In genomic region chr1:21065851-21066250, GRCh38 we compare ENCODE assay signal across 20 cellular contexts.
DNase-seq lines count a peak whose midpoint lies in the region; ATAC-seq and TF ChIP-seq lines count a peak whose summit lies in the region.
"Had no signal": no experiment of that assay in that cellular context is flagged by ENCODE, and none has a peak within 500 bp of the region (broad histone marks: within the 10 kb centered on the region; RNA-seq: fewer than 3 reads in every experiment).

No MANE protein-coding gene starts in this region.

- H2AFZ ChIP-seq in Karpas-422 (ENCODE audit: low read length) (no peak overlapping the region), smooth muscle cell (ENCODE audit: low read depth) (no peak overlapping the region)

- in situ Hi-C loops in Panc1 (cut with HindIII; ENCODE audit: low pct_unique_long_range_greater_than_20kb, low sequenced_read_pairs): no loop called here

- BruUV-seq in Panc1 (replicated peaks; lab: Mats Ljungman, UMichigan): TSS peak; percentile 4

- H3K27me3 ChIP-seq in Karpas-422 (ENCODE audit: low read length) (no peaks in the 10 kb centered on the region), Panc1 (ENCODE audit: control insufficient read depth, insufficient read depth, low read length) (no peaks in the 10 kb centered on the region), smooth muscle cell (ENCODE audit: low read depth) (no peaks in the 10 kb centered on the region), right lobe of liver (no peaks in the 10 kb centered on the region)
- H3K27me3 ChIP-seq: BLaER1 treated with 17β-estradiol and CSF1 and Interleukin-3, amounts not matched to agents 10 nM and 100 nM had no signal

- no peak for TF ChIP-seq POLR2A in right lobe of liver (IDR thresholded peaks at IDR 0.05)

- DNase-seq in Karpas-422 (no peak), Panc1 (ENCODE audit: low read depth, low spot score) (no peak), kidney glomerular epithelial cell (lab: John Stamatoyannopoulos, UW) (peak; percentile 39), smooth muscle cell (lab: John Stamatoyannopoulos, UW; ENCODE audit: unreplicated experiment) (no peak), right lobe of liver (no peak)
- DNase-seq: AML-193; Caco-2; Calu3; CD4-positive, alpha-beta T cell; CD8-positive, alpha-beta T cell; DMS79 treated with DMSO at 0.1 percent for 48 hours; GDM1 had no signal

- POLR2A ChIA-PET in Panc1 (lab: Charles Lee): interaction anchor here (0.5 kb wide), 1 partner anchor 58 kb away, joined by 3 read pairs; no protein-coding TSS in a partner anchor

- peak overlapping the region; percentile 47 for H3K27ac ChIP-seq in Karpas-422 (ENCODE audit: low read length)
- H3K27ac ChIP-seq in Panc1 (ENCODE audit: low read length): no peak overlapping the region
- H3K27ac ChIP-seq in smooth muscle cell (ENCODE audit: low read depth): no peak overlapping the region
- H3K27ac ChIP-seq in right lobe of liver: no peak overlapping the region
- H3K27ac ChIP-seq: 22Rv1; A549; BLaER1 treated with 17β-estradiol and CSF1 and Interleukin-3, amounts not matched to agents 10 nM and 100 nM; C4-2B had no signal

- H3K4me3 ChIP-seq in Karpas-422 (ENCODE audit: low read length) (no peak overlapping the region), Panc1 (ENCODE audit: low read depth in 2 of 2, low read length in 2 of 2) (no peak overlapping the region), smooth muscle cell (no peak overlapping the region), right lobe of liver (no peak overlapping the region)
- H3K4me3 ChIP-seq: A549; BLaER1 treated with 17β-estradiol and CSF1 and Interleukin-3, amounts not matched to agents 10 nM and 100 nM; GM12878 had no signal

- peaks cover 9% of the 10 kb centered on the region; the same call in 1 of the 2 replicates for H3K36me3 ChIP-seq in Karpas-422 (ENCODE audit: insufficient read depth, low read length)
- no peaks in the 10 kb centered on the region for H3K36me3 ChIP-seq in Panc1 (ENCODE audit: control insufficient read depth, insufficient read depth, low read length)
- no peaks in the 10 kb centered on the region for H3K36me3 ChIP-seq in smooth muscle cell (ENCODE audit: low read depth)
- no peaks in the 10 kb centered on the region for H3K36me3 ChIP-seq in right lobe of liver

- intact Hi-C loops in Panc1 (cut with micrococcal nuclease; ENCODE audit: unreplicated experiment): no loop called here
- intact Hi-C loops in right lobe of liver (cut with DNase I): no loop called here

- peaks cover 19% of the 10 kb centered on the region for H3F3A ChIP-seq in smooth muscle cell (ENCODE audit: low read depth)

- H3K79me2 ChIP-seq in Karpas-422 (ENCODE audit: low read length) (peaks cover 79% of the 10 kb centered on the region), smooth muscle cell (ENCODE audit: low read depth) (peaks cover 23% of the 10 kb centered on the region)

- WGBS in smooth muscle cell (ENCODE audit: low lambda C conversion rate): 80% methylated on average over 2 of the region's 2 CpGs
- WGBS in right lobe of liver (ENCODE audit: insufficient coverage, low coverage, low lambda C conversion rate, missing lambda C conversion rate): 94% methylated on average over 2 of the region's 2 CpGs

- H3K4me1 ChIP-seq in Karpas-422 (ENCODE audit: low read length) (peaks cover 47% of the 10 kb centered on the region), Panc1 (ENCODE audit: control insufficient read depth, insufficient read depth, low read length) (peaks cover 10% of the 10 kb centered on the region), smooth muscle cell (ENCODE audit: low read depth) (peaks cover 21% of the 10 kb centered on the region), right lobe of liver (peaks cover 0 to 13% (median 0%) of the 10 kb centered on the region in 4 donors)
- H3K4me1 ChIP-seq: Caco-2 had no signal

- no peaks in the 10 kb centered on the region for H3K9me2 ChIP-seq in Karpas-422 (replicated peaks; ENCODE audit: insufficient read depth, low read length)

- no peak for ATAC-seq in Panc1
- no peak for ATAC-seq in HG03095 (IDR thresholded peaks at IDR 0.05; ENCODE audit: unreplicated experiment)
- no peak for ATAC-seq in right lobe of liver
- ATAC-seq in HG03139 (IDR thresholded peaks at IDR 0.05; ENCODE audit: unreplicated experiment): no peak
- ATAC-seq in GM18873 (IDR thresholded peaks at IDR 0.05; ENCODE audit: low FRiP score, unreplicated experiment): no peak
- ATAC-seq: A549; CD8-positive, alpha-beta T cell; GM12878 had no signal

- H3K9ac ChIP-seq in Karpas-422 (ENCODE audit: low read length) (no peak overlapping the region), smooth muscle cell (ENCODE audit: low read depth) (no peak overlapping the region)
- H3K9ac ChIP-seq: BLaER1 treated with 17β-estradiol and CSF1 and Interleukin-3, amounts not matched to agents 10 nM and 100 nM had no signal

- H4K20me1 ChIP-seq in Karpas-422 (ENCODE audit: insufficient read depth, low read depth, low read length) (no peaks in the 10 kb centered on the region), smooth muscle cell (ENCODE audit: low read depth) (peaks cover 94% of the 10 kb centered on the region)

- no peak for TF ChIP-seq CTCF in Panc1 (IDR thresholded peaks at IDR 0.05)
- TF ChIP-seq CTCF in smooth muscle cell (IDR thresholded peaks at IDR 0.05; ENCODE audit: borderline replicate concordance, insufficient read depth, poor library complexity, severe bottlenecking): no peak
- TF ChIP-seq CTCF in right lobe of liver (IDR thresholded peaks at IDR 0.05): no peak

- H3K9me3 ChIP-seq in Karpas-422 (ENCODE audit: low read length): no peaks in the 10 kb centered on the region
- no peaks in the 10 kb centered on the region for H3K9me3 ChIP-seq in Panc1 (ENCODE audit: control insufficient read depth, insufficient read depth, low read depth, low read length)
- no peaks in the 10 kb centered on the region for H3K9me3 ChIP-seq in smooth muscle cell (replicated peaks; ENCODE audit: low read depth)
- H3K9me3 ChIP-seq in right lobe of liver: no peaks in the 10 kb centered on the region
- H3K9me3 ChIP-seq: A549; BLaER1 treated with 17β-estradiol and CSF1 and Interleukin-3, amounts not matched to agents 10 nM and 100 nM; Caco-2 had no signal

- H3K4me2 ChIP-seq in Karpas-422 (ENCODE audit: low read depth, low read length, poor library complexity, severe bottlenecking) (peak overlapping the region; percentile 33), smooth muscle cell (peak overlapping the region; percentile 72)
- H3K4me2 ChIP-seq: A549; BLaER1 treated with 17β-estradiol and CSF1 and Interleukin-3, amounts not matched to agents 10 nM and 100 nM had no signal

- CTCF ChIA-PET in Panc1 (lab: Charles Lee): no interaction called here
